8 cellular contexts compared by ENCODE assay signal in genomic region chr3:193780810-193781472, GRCh38.
A peak's percentile ranks its signal among the peaks of the same experiment; 100 is the strongest.
DNase-seq lines count a peak whose midpoint lies in the region; ATAC-seq and TF ChIP-seq lines count a peak whose summit lies in the region.

No MANE protein-coding gene starts in this region.

- BruUV-seq in Caco-2 (replicated peaks; lab: Mats Ljungman, UMichigan): no TSS peak

- ATAC-seq in left cardiac atrium (peak; percentile 94 to 96), HG03175 (IDR thresholded peaks at IDR 0.05; ENCODE audit: unreplicated experiment) (no peak), GM19035 (IDR thresholded peaks at IDR 0.05; ENCODE audit: unreplicated experiment) (no peak)

- DNase-seq in Caco-2 (peak; percentile 80 to 87), HFF-Myc (ENCODE audit: extremely low read depth, low read depth) (peak; percentile 64), NOMO-1 treated with DMSO at 0.1 percent for 48 hours (lab: John Stamatoyannopoulos, UW; ENCODE audit: unreplicated experiment) (peak; percentile 45), amniotic stem cell (lab: John Stamatoyannopoulos, UW) (peak; percentile 59), left cardiac atrium (peak; percentile 82), retina (peak; percentile 83)

- no peaks in the 10 kb centered on the region for H3K9me3 ChIP-seq in Caco-2

- CTCF ChIA-PET in Caco-2 (lab: Charles Lee): interaction anchor here (0.6 to 3.9 kb wide), 20 partner anchors 13 to 551 kb away, joined by 3 to 42 read pairs (median 6); no protein-coding TSS in a partner anchor

- no peaks in the 10 kb centered on the region for H3K27me3 Mint-ChIP-seq in Caco-2 (ENCODE audit: insufficient read depth, unreplicated experiment)

- H3K4me3 Mint-ChIP-seq in Caco-2 (ENCODE audit: unreplicated experiment): peak overlapping the region; percentile 4

- peak; percentile 81 to 89 for TF ChIP-seq CTCF in Caco-2 (IDR thresholded peaks at IDR 0.05; ENCODE audit: insufficient read depth in 1 of 2, low read depth in 1 of 2, low read length in 1 of 2, severe bottlenecking in 1 of 2, unreplicated experiment in 1 of 2)
- peak; percentile 87 for TF ChIP-seq CTCF in HFF-Myc (IDR thresholded peaks at IDR 0.05; ENCODE audit: low read depth, low read length, missing control alignments)

- H3K9me3 Mint-ChIP-seq in Caco-2 (ENCODE audit: unreplicated experiment): peaks cover 8% of the 10 kb centered on the region

- intact Hi-C loops in Caco-2 (cut with micrococcal nuclease; ENCODE audit: unreplicated experiment): loop anchor here (5.0 to 10.0 kb wide), 2 partner anchors 194 to 291 kb away; no protein-coding TSS in a partner anchor
- intact Hi-C loops in left cardiac atrium (cut with DNase I): loop anchor here (1.0 to 10.0 kb wide), 4 partner anchors 224 to 536 kb away; partner anchors contain the start of gene HES1 (in 1 of the 2)

- peak overlapping the region; percentile 98 for H3K27ac Mint-ChIP-seq in Caco-2 (ENCODE audit: unreplicated experiment)

- peaks cover 76% of the 10 kb centered on the region for H3K4me1 ChIP-seq in Caco-2

- peaks cover 63% of the 10 kb centered on the region for H3K4me1 Mint-ChIP-seq in Caco-2 (ENCODE audit: low read depth, unreplicated experiment)

- peaks cover 15% of the 10 kb centered on the region for H3K36me3 Mint-ChIP-seq in Caco-2 (ENCODE audit: insufficient read depth, unreplicated experiment)

- H3K36me3 ChIP-seq in Caco-2 (ENCODE audit: control insufficient read depth, insufficient read depth, low read length): no peaks in the 10 kb centered on the region

- no peaks in the 10 kb centered on the region for H3K27me3 ChIP-seq in Caco-2 (replicated peaks; ENCODE audit: control insufficient read depth, insufficient read depth, low read length)

- H3K4me3 ChIP-seq in Caco-2 (ENCODE audit: low read depth, low read length) (no peak overlapping the region), HFF-Myc (replicated peaks; ENCODE audit: low read depth, low read length) (no peak overlapping the region)

- POLR2A ChIA-PET in Caco-2 (lab: Charles Lee): interaction anchor here (0.6 to 1.6 kb wide), 14 partner anchors 36 to 533 kb away, joined by 3 to 12 read pairs (median 6); partner anchors contain the start of gene HES1

Comparison
In these comparisons a context has a peak if more than half of its experiments do, and no peak if none do; other contexts are left out.
1. ATAC-seq: peak in left cardiac atrium (2 of 2); none in HG03175 (single experiment) and GM19035 (single experiment).
2. Peak in every context shown above with its lines, with median percentiles within 50 percentile points of each other: DNase-seq.